Comparison of ENCODE assay signal across 21 cellular contexts in genomic region chr16:89347807-89348206, GRCh38.
DNase-seq lines count a peak whose midpoint lies in the region; ATAC-seq and TF ChIP-seq lines count a peak whose summit lies in the region.
"Had no signal": no experiment of that assay in that cellular context is flagged by ENCODE, and none has a peak within 500 bp of the region (broad histone marks: within the 10 kb centered on the region; RNA-seq: fewer than 3 reads in every experiment).

No MANE protein-coding gene starts in this region.

- no peak overlapping the region for H3K4me3 ChIP-seq in trophoblast cell (ENCODE audit: low read depth, low read length)
- no peak overlapping the region for H3K4me3 ChIP-seq in mesenchymal stem cell (ENCODE audit: insufficient read depth in 1 of 2, low read depth in 1 of 2, low read length in 2 of 2)
- H3K4me3 ChIP-seq: PC-9 had no signal

- H3K9ac ChIP-seq in trophoblast cell (ENCODE audit: low read length): no peak overlapping the region
- H3K9ac ChIP-seq in mesenchymal stem cell (ENCODE audit: low read length): no peak overlapping the region

- H3K23ac ChIP-seq in trophoblast cell (ENCODE audit: low read length) (no peak overlapping the region), mesenchymal stem cell (ENCODE audit: low read length in 2 of 2) (no peak overlapping the region)

- no peak for ATAC-seq in activated CD8-positive, alpha-beta T cell treated with anti-CD3 and anti-CD28 coated beads for 36 hours
- no peak for ATAC-seq in activated CD8-positive, alpha-beta T cell treated with anti-CD3 and anti-CD28 coated beads, Interleukin-2, amount 10 ng/mL, durations not matched to agents 7 days and 5 days
- ATAC-seq in T-helper 17 cell (no peak), HG03108 (IDR thresholded peaks at IDR 0.05; ENCODE audit: unreplicated experiment) (no peak)
- ATAC-seq: HepG2, Right ventricle myocardium inferior had no signal

- H2AK5ac ChIP-seq in trophoblast cell (ENCODE audit: low read length) (no peak overlapping the region), mesenchymal stem cell (ENCODE audit: low read length, severe bottlenecking) (no peak overlapping the region)

- no peak overlapping the region for H3K18ac ChIP-seq in trophoblast cell (ENCODE audit: low read length)
- no peak overlapping the region for H3K18ac ChIP-seq in mesenchymal stem cell (ENCODE audit: low read depth in 1 of 2, low read length in 2 of 2)

- H3K4me3 Mint-ChIP-seq in activated CD8-positive, alpha-beta T cell treated with anti-CD3 and anti-CD28 coated beads for 36 hours: no peak overlapping the region
- no peak overlapping the region for H3K4me3 Mint-ChIP-seq in activated CD8-positive, alpha-beta T cell treated with anti-CD3 and anti-CD28 coated beads, Interleukin-2, amount 10 ng/mL, durations not matched to agents 7 days and 5 days
- no peak overlapping the region for H3K4me3 Mint-ChIP-seq in T-helper 17 cell
- H3K4me3 Mint-ChIP-seq: HFFc6 had no signal

- H3K4me2 ChIP-seq in trophoblast cell (ENCODE audit: low read length) (no peak overlapping the region), mesenchymal stem cell (ENCODE audit: low read length, poor library complexity, severe bottlenecking) (no peak overlapping the region)
- H3K4me2 ChIP-seq: PC-9 had no signal

- H3K27me3 ChIP-seq in trophoblast cell (ENCODE audit: insufficient read depth, low read length) (no peaks in the 10 kb centered on the region), mesenchymal stem cell (ENCODE audit: control insufficient read depth in 1 of 2, insufficient read depth in 1 of 2, low read length in 2 of 2) (no peaks in the 10 kb centered on the region)

- H3K4me1 Mint-ChIP-seq in activated CD8-positive, alpha-beta T cell treated with anti-CD3 and anti-CD28 coated beads for 36 hours (ENCODE audit: low read depth): peaks cover 88% of the 10 kb centered on the region
- H3K4me1 Mint-ChIP-seq in activated CD8-positive, alpha-beta T cell treated with anti-CD3 and anti-CD28 coated beads, Interleukin-2, amount 10 ng/mL, durations not matched to agents 7 days and 5 days (ENCODE audit: low read depth): peaks cover 73% of the 10 kb centered on the region
- peaks cover 70% of the 10 kb centered on the region for H3K4me1 Mint-ChIP-seq in T-helper 17 cell

- no CpG with 5 or more reads among the region's 4 CpGs for WGBS in trophoblast cell (ENCODE audit: extremely low coverage, insufficient coverage, insufficient read length)
- WGBS in mesenchymal stem cell: 100% methylated on average over 3 of the region's 4 CpGs

- peaks cover 20 to 31% of the 10 kb centered on the region in 2 experiments for H3K4me1 ChIP-seq in trophoblast cell (ENCODE audit: control insufficient read depth in 1 of 2, insufficient read depth in 2 of 2, low read length in 2 of 2)
- peaks cover 44% of the 10 kb centered on the region for H3K4me1 ChIP-seq in mesenchymal stem cell (ENCODE audit: control insufficient read depth, insufficient read depth, low read depth, low read length)

- no peak overlapping the region for H4K91ac ChIP-seq in trophoblast cell (ENCODE audit: low read depth, low read length)
- no peak overlapping the region for H4K91ac ChIP-seq in mesenchymal stem cell (ENCODE audit: low read length)

- H2BK5ac ChIP-seq in trophoblast cell (ENCODE audit: low read depth, low read length, poor library complexity) (no peak overlapping the region), mesenchymal stem cell (ENCODE audit: low read depth, low read length, poor library complexity, severe bottlenecking) (no peak overlapping the region)

- H3K27me3 Mint-ChIP-seq in activated CD8-positive, alpha-beta T cell treated with anti-CD3 and anti-CD28 coated beads for 36 hours: no peaks in the 10 kb centered on the region
- no peaks in the 10 kb centered on the region for H3K27me3 Mint-ChIP-seq in activated CD8-positive, alpha-beta T cell treated with anti-CD3 and anti-CD28 coated beads, Interleukin-2, amount 10 ng/mL, durations not matched to agents 7 days and 5 days (ENCODE audit: low read depth)
- no peaks in the 10 kb centered on the region for H3K27me3 Mint-ChIP-seq in T-helper 17 cell

- intact Hi-C loops in activated CD8-positive, alpha-beta T cell treated with anti-CD3 and anti-CD28 coated beads for 36 hours (cut with micrococcal nuclease): no loop called here

- TF ChIP-seq CTCF in activated CD8-positive, alpha-beta T cell treated with anti-CD3 and anti-CD28 coated beads for 36 hours (IDR thresholded peaks at IDR 0.05): no peak
- no peak for TF ChIP-seq CTCF in C4-2B (conservative IDR thresholded peaks at IDR 0.05)

- no peak for DNase-seq in activated CD8-positive, alpha-beta T cell treated with anti-CD3 and anti-CD28 coated beads for 36 hours
- no peak for DNase-seq in activated CD8-positive, alpha-beta T cell treated with anti-CD3 and anti-CD28 coated beads, Interleukin-2, amount 10 ng/mL, durations not matched to agents 7 days and 5 days
- DNase-seq in T-helper 17 cell: no peak
- no peak for DNase-seq in trophoblast cell
- no peak for DNase-seq in mesenchymal stem cell
- DNase-seq in dedifferentiated amniotic fluid mesenchymal stem cell (ENCODE audit: extremely low spot score): no peak
- DNase-seq: C1 segment of cervical spinal cord, DMS 273 treated with DMSO at 0.1 percent for 48 hours, GDM1, HFFc6, NCI-H1048, NCI-H1436 treated with DMSO at 0.1 percent for 48 hours, NCI-H2029 treated with DMSO at 0.1 percent for 48 hours, NCI-H2171 treated with DMSO at 0.1 percent for 48 hours, NCI-H510A treated with DMSO at 0.1 percent for 48 hours, NCI-H82, PC-9 had no signal

- H4K12ac ChIP-seq in trophoblast cell (ENCODE audit: low read depth, low read length): no peak overlapping the region

- H2AFZ ChIP-seq in trophoblast cell (ENCODE audit: insufficient read depth, low read length, poor library complexity): no peak overlapping the region
- H2AFZ ChIP-seq in mesenchymal stem cell (ENCODE audit: low read depth, low read length): no peak overlapping the region
- H2AFZ ChIP-seq: PC-9 had no signal

- H3K9me3 Mint-ChIP-seq in activated CD8-positive, alpha-beta T cell treated with anti-CD3 and anti-CD28 coated beads for 36 hours: no peaks in the 10 kb centered on the region
- H3K9me3 Mint-ChIP-seq in activated CD8-positive, alpha-beta T cell treated with anti-CD3 and anti-CD28 coated beads, Interleukin-2, amount 10 ng/mL, durations not matched to agents 7 days and 5 days (ENCODE audit: insufficient read depth): no peaks in the 10 kb centered on the region
- H3K9me3 Mint-ChIP-seq: HFFc6 had no signal

- no peak overlapping the region for H2BK12ac ChIP-seq in trophoblast cell (ENCODE audit: low read length)
- H2BK12ac ChIP-seq in mesenchymal stem cell (ENCODE audit: low read length in 2 of 2): no peak overlapping the region

- no peaks in the 10 kb centered on the region for H3K79me1 ChIP-seq in trophoblast cell (ENCODE audit: low read length)
- H3K79me1 ChIP-seq in mesenchymal stem cell (replicated peaks; ENCODE audit: low read length, poor library complexity, severe bottlenecking): peaks cover 6% of the 10 kb centered on the region

- H3K27ac Mint-ChIP-seq in activated CD8-positive, alpha-beta T cell treated with anti-CD3 and anti-CD28 coated beads for 36 hours: peak overlapping the region; percentile 58
- H3K27ac Mint-ChIP-seq in activated CD8-positive, alpha-beta T cell treated with anti-CD3 and anti-CD28 coated beads, Interleukin-2, amount 10 ng/mL, durations not matched to agents 7 days and 5 days: no peak overlapping the region
- H3K27ac Mint-ChIP-seq in T-helper 17 cell: peak overlapping the region; percentile 79
- H3K27ac Mint-ChIP-seq: HFFc6 had no signal

- peaks cover 31% of the 10 kb centered on the region for H3K36me3 Mint-ChIP-seq in activated CD8-positive, alpha-beta T cell treated with anti-CD3 and anti-CD28 coated beads for 36 hours (ENCODE audit: low read depth)
- peaks cover 45% of the 10 kb centered on the region for H3K36me3 Mint-ChIP-seq in activated CD8-positive, alpha-beta T cell treated with anti-CD3 and anti-CD28 coated beads, Interleukin-2, amount 10 ng/mL, durations not matched to agents 7 days and 5 days (ENCODE audit: low read depth)
- H3K36me3 Mint-ChIP-seq in T-helper 17 cell (ENCODE audit: low read depth): no peaks in the 10 kb centered on the region

- POLR2A ChIA-PET in activated CD8-positive, alpha-beta T cell treated with anti-CD3 and anti-CD28 coated beads for 36 hours (lab: Charles Lee): no interaction called here
- POLR2A ChIA-PET in activated CD8-positive, alpha-beta T cell treated with anti-CD3 and anti-CD28 coated beads, Interleukin-2, amount 10 ng/mL, durations not matched to agents 7 days and 5 days (lab: Charles Lee): no interaction called here

- H3K36me3 ChIP-seq in trophoblast cell (ENCODE audit: control insufficient read depth in 1 of 2, insufficient read depth in 2 of 2, low read length in 2 of 2): peaks cover 5 to 10% of the 10 kb centered on the region in 2 experiments
- H3K36me3 ChIP-seq in mesenchymal stem cell (ENCODE audit: control insufficient read depth in 1 of 2, insufficient read depth in 2 of 2, low read depth in 1 of 2, low read length in 2 of 2): peaks cover 14 to 18% of the 10 kb centered on the region in 2 experiments

- peaks cover 19% of the 10 kb centered on the region for H3K79me2 ChIP-seq in trophoblast cell (ENCODE audit: control insufficient read depth, insufficient read depth, low read length, poor library complexity)

- H2BK15ac ChIP-seq in mesenchymal stem cell (ENCODE audit: low read depth, poor library complexity, severe bottlenecking): no peak overlapping the region

- H3K4ac ChIP-seq in trophoblast cell (ENCODE audit: low read depth, low read length) (peak overlapping the region; percentile 35), mesenchymal stem cell (ENCODE audit: low read depth in 1 of 2, low read length in 2 of 2) (no peak overlapping the region)

- no peaks in the 10 kb centered on the region for H3K9me3 ChIP-seq in T-helper 17 cell (ENCODE audit: control insufficient read depth, low read length, poor library complexity, severe bottlenecking)
- peaks cover 6% of the 10 kb centered on the region for H3K9me3 ChIP-seq in trophoblast cell (ENCODE audit: insufficient read depth, low read depth, low read length)
- H3K9me3 ChIP-seq in mesenchymal stem cell (ENCODE audit: control insufficient read depth, low read length): no peaks in the 10 kb centered on the region

- no peak overlapping the region for H4K8ac ChIP-seq in trophoblast cell (ENCODE audit: low read depth, low read length)
- H4K8ac ChIP-seq in mesenchymal stem cell (ENCODE audit: low read length): no peak overlapping the region

- H3K14ac ChIP-seq in trophoblast cell (ENCODE audit: low read length) (no peak overlapping the region), mesenchymal stem cell (ENCODE audit: low read length in 2 of 2) (no peak overlapping the region)

- H3K27ac ChIP-seq in C4-2B (peak overlapping the region; percentile 93; the same call in 1 of the 2 replicates), trophoblast cell (ENCODE audit: low read depth, low read length) (no peak overlapping the region), mesenchymal stem cell (ENCODE audit: low read length, poor library complexity, severe bottlenecking) (no peak overlapping the region)
- H3K27ac ChIP-seq: PC-9 had no signal

- H2BK120ac ChIP-seq in trophoblast cell (ENCODE audit: insufficient read depth, low read length, poor library complexity) (no peak overlapping the region), mesenchymal stem cell (ENCODE audit: low read depth, low read length) (no peak overlapping the region)

- CTCF ChIA-PET in activated CD8-positive, alpha-beta T cell treated with anti-CD3 and anti-CD28 coated beads for 36 hours (lab: Charles Lee): no interaction called here
- CTCF ChIA-PET in activated CD8-positive, alpha-beta T cell treated with anti-CD3 and anti-CD28 coated beads, Interleukin-2, amount 10 ng/mL, durations not matched to agents 7 days and 5 days (lab: Charles Lee): no interaction called here
